Comparison of ENCODE assay signal across 12 cellular contexts in the genomic region with DNA sequence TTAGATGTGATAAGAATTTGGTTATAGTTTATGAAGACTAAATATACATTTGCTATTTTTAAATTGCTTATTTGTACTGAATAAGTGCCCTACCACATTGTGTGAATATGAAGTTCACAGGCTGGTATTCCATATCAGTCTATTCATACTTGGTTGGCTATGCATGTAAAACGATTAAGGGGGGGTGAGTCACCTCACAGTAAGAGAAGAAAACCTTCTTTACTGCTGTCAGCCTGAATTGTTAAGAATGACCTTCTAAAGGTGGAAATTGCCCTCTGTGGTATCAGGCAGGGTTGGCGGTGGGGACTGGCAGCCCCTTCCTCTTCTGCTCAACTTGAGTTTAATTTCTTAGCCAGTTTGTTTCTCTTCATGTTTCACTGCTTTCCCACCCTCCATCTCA.
A peak's percentile ranks its signal among the peaks of the same experiment; 100 is the strongest.
DNase-seq lines count a peak whose midpoint lies in the region; ATAC-seq and TF ChIP-seq lines count a peak whose summit lies in the region.
"Had no signal": no experiment of that assay in that cellular context is flagged by ENCODE, and none has a peak within 500 bp of the region (broad histone marks: within the 10 kb centered on the region; RNA-seq: fewer than 3 reads in every experiment).

No MANE protein-coding gene starts in this region.

- POLR2A ChIA-PET in CD4-positive, alpha-beta memory T cell (lab: Charles Lee; ENCODE audit: partially characterized antibody): no interaction called here

- H3K27me3 ChIP-seq in adipocyte (replicated peaks; ENCODE audit: control insufficient read depth, insufficient read depth, low read length) (no peaks in the 10 kb centered on the region), thoracic aorta (replicated peaks; ENCODE audit: insufficient read depth) (no peaks in the 10 kb centered on the region), tibial nerve (no peaks in the 10 kb centered on the region)
- H3K27me3 ChIP-seq in CD4-positive, alpha-beta memory T cell (ENCODE audit: insufficient read depth, low read length): no peaks in the 10 kb centered on the region
- H3K27me3 ChIP-seq: adrenal gland had no signal

- H3K4me1 ChIP-seq in adipocyte (ENCODE audit: control insufficient read depth, insufficient read depth, low read length): peaks cover 18% of the 10 kb centered on the region
- peaks cover 16 to 24% of the 10 kb centered on the region in 2 donors for H3K4me1 ChIP-seq in thoracic aorta (ENCODE audit: control insufficient read depth in 1 of 2, low read depth in 2 of 2)
- H3K4me1 ChIP-seq in tibial nerve: no peaks in the 10 kb centered on the region
- no peaks in the 10 kb centered on the region for H3K4me1 ChIP-seq in CD4-positive, alpha-beta memory T cell (ENCODE audit: insufficient read depth, low read length)
- H3K4me1 ChIP-seq: adrenal gland had no signal

- WGBS in tibial nerve, 2 donors: 90 to 92% methylated on average over 2 of the region's 2 CpGs

- H3K27me3 Mint-ChIP-seq in CD4-positive, alpha-beta memory T cell: peaks cover 0 to 2% of the 10 kb centered on the region in 2 donors

- H3K9me3 Mint-ChIP-seq in CD4-positive, alpha-beta memory T cell: peaks cover 3 to 11% (median 6%) of the 10 kb centered on the region in 8 donors

- H3K27ac ChIP-seq in thoracic aorta (peak overlapping the region; percentile 39 to 81), tibial nerve (peak overlapping the region in 1 of 4 donors; percentile 61)
- no peak overlapping the region for H3K27ac ChIP-seq in CD4-positive, alpha-beta memory T cell (ENCODE audit: low read depth, low read length)
- H3K27ac ChIP-seq: adrenal gland, VCaP had no signal

- no peak overlapping the region for H3K4me3 Mint-ChIP-seq in CD4-positive, alpha-beta memory T cell
- H3K4me3 Mint-ChIP-seq: endodermal cell had no signal

- DNase-seq in HCEC 1CT (peak; percentile 71), adipocyte (ENCODE audit: low read depth) (peak; percentile 71), fibroblast of peridontal ligament (ENCODE audit: extremely low read depth) (peak; percentile 73), thoracic aorta (ENCODE audit: low spot score) (no peak), tibial nerve (ENCODE audit: low spot score in 2 of 2) (no peak)
- no peak for DNase-seq in CD4-positive, alpha-beta memory T cell
- DNase-seq in stimulated activated naive CD4-positive, alpha-beta T cell treated with Interleukin-2 at 50 U/mL for 16 hours (lab: John Stamatoyannopoulos, UW): no peak
- DNase-seq: adrenal gland, endodermal cell, NCI-H82 had no signal

- no peak overlapping the region for H3K27ac Mint-ChIP-seq in CD4-positive, alpha-beta memory T cell
- H3K27ac Mint-ChIP-seq: endodermal cell had no signal

- H3K4me3 ChIP-seq in adipocyte (ENCODE audit: low read length): no peak overlapping the region
- no peak overlapping the region for H3K4me3 ChIP-seq in thoracic aorta
- H3K4me3 ChIP-seq in tibial nerve: no peak overlapping the region
- H3K4me3 ChIP-seq in CD4-positive, alpha-beta memory T cell (ENCODE audit: low read length in 2 of 2): no peak overlapping the region
- H3K4me3 ChIP-seq: adrenal gland had no signal

- no peak for ATAC-seq in thoracic aorta (ENCODE audit: insufficient number of reproducible peaks, low FRiP score, low read depth)
- no peak for ATAC-seq in HG03378 (IDR thresholded peaks at IDR 0.05; ENCODE audit: unreplicated experiment)

- no peaks in the 10 kb centered on the region for H3K36me3 ChIP-seq in adipocyte (ENCODE audit: control insufficient read depth, insufficient read depth, low read length, severe bottlenecking)
- H3K36me3 ChIP-seq in thoracic aorta: no peaks in the 10 kb centered on the region
- H3K36me3 ChIP-seq in tibial nerve: no peaks in the 10 kb centered on the region
- H3K36me3 ChIP-seq in CD4-positive, alpha-beta memory T cell (ENCODE audit: insufficient read depth, low read length): no peaks in the 10 kb centered on the region
- H3K36me3 ChIP-seq: adrenal gland had no signal

- CTCF ChIA-PET in CD4-positive, alpha-beta memory T cell (lab: Charles Lee; ENCODE audit: partially characterized antibody): no interaction called here

- no peak overlapping the region for H3K9ac ChIP-seq in adipocyte (ENCODE audit: low read length)

- intact Hi-C loops in CD4-positive, alpha-beta memory T cell (cut with micrococcal nuclease): no loop called here

- no peaks in the 10 kb centered on the region for H3K36me3 Mint-ChIP-seq in CD4-positive, alpha-beta memory T cell

- no peaks in the 10 kb centered on the region for H3K4me1 Mint-ChIP-seq in CD4-positive, alpha-beta memory T cell

- TF ChIP-seq EP300 in tibial nerve (IDR thresholded peaks at IDR 0.05): no peak

- no peak for TF ChIP-seq CTCF in thoracic aorta (IDR thresholded peaks at IDR 0.05)
- no peak for TF ChIP-seq CTCF in tibial nerve (IDR thresholded peaks at IDR 0.05)

- TF ChIP-seq POLR2A in tibial nerve (IDR thresholded peaks at IDR 0.05): no peak

- peaks cover 19% of the 10 kb centered on the region for H3K9me3 ChIP-seq in adipocyte (ENCODE audit: control insufficient read depth, low read length)
- H3K9me3 ChIP-seq in thoracic aorta: peaks cover 4% of the 10 kb centered on the region
- H3K9me3 ChIP-seq in tibial nerve: peaks cover 0 to 31% (median 6%) of the 10 kb centered on the region in 4 donors
- H3K9me3 ChIP-seq in CD4-positive, alpha-beta memory T cell (ENCODE audit: control insufficient read depth in 1 of 2, low read length in 2 of 2): peaks cover 0 to 5% of the 10 kb centered on the region in 2 donors
- H3K9me3 ChIP-seq: adrenal gland had no signal

Comparison
In these comparisons a context has a peak if more than half of its experiments do, and no peak if none do; other contexts are left out.
1. DNase-seq: peak in HCEC 1CT (single experiment), adipocyte (single experiment) and fibroblast of peridontal ligament (single experiment); none in thoracic aorta (single experiment), tibial nerve (0 of 2), CD4-positive, alpha-beta memory T cell (0 of 5) and stimulated activated naive CD4-positive, alpha-beta T cell treated with Interleukin-2 at 50 U/mL for 16 hours (single experiment).